Comparison of ENCODE assay signal across 8 cellular contexts in the genomic region with DNA sequence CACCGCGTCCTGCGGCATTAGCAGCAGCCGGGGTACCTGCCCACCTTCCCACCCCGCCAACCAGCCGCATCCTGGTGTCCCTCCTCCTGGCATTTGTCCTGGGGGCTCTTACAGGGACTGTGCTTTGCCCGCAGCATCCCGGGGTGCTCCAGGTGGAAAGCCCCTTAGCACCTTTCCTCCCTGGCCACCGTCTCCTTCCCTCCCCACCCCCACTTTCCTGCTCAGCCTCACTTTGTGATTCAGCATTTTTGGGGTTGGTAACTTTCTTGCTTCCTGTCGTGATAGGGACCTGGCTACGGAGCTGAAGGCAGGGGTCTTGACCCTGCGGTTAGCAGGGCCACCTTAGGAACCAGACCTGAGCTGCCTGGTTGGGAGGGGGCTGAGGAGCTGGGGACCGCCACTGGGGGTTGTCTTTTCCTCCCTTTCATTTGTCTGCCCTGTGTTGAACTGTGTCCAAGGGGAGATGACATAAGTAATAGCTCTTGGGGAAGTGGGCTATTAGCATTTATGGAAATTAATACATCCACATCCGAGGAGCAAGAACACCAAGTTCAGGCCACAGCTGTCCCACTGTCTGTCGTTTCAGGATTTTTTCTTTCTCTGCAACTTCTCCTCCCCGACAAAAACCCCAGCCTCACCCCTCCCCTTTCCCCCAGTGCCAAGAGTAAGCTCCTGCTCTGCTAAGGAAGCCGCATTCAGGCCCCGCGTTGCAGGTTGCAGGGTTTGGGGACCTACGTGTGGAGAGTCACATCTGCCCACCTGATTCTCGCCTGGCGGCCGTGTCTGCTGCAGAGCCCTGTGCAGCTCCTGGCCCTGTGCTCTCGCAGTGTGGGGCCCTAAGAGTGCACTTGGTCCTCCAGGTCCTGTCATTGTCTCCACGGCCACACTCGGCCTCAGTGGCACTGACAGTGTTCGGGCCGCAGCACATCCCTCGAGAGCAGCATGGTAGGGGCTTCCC. TPM values are rescaled to one million over a fixed set of nuclear protein-coding genes. Genes with fewer than 3 reads are reported as not detected.
DNase-seq lines count a peak whose midpoint lies in the region; ATAC-seq lines count a peak whose summit lies in the region.

No MANE protein-coding gene starts in this region.

- intact Hi-C loops in cardiac septum (cut with DNase I), result no loop called here

- POLR2A ChIA-PET in activated CD8-positive, alpha-beta T cell treated with anti-CD3 and anti-CD28 coated beads, Interleukin-2, amount 10 ng/mL, durations not matched to agents 7 days and 5 days (lab: Charles Lee), result interaction anchor here (0.6 to 8.2 kb wide), 6 partner anchors 11 to 205 kb away, joined by 3 to 105 read pairs (median 4); no protein-coding TSS in a partner anchor

- peaks cover 36% of the 10 kb centered on the region for H3K4me1 Mint-ChIP-seq in activated CD8-positive, alpha-beta T cell treated with anti-CD3 and anti-CD28 coated beads, Interleukin-2, amount 10 ng/mL, durations not matched to agents 7 days and 5 days (ENCODE audit: low read depth)

- H3K9me3 Mint-ChIP-seq in activated CD8-positive, alpha-beta T cell treated with anti-CD3 and anti-CD28 coated beads, Interleukin-2, amount 10 ng/mL, durations not matched to agents 7 days and 5 days (ENCODE audit: insufficient read depth), result no peaks in the 10 kb centered on the region

- H3K4me3 Mint-ChIP-seq in activated CD8-positive, alpha-beta T cell treated with anti-CD3 and anti-CD28 coated beads, Interleukin-2, amount 10 ng/mL, durations not matched to agents 7 days and 5 days, result peak overlapping the region; percentile 96

- H3K27me3 Mint-ChIP-seq in activated CD8-positive, alpha-beta T cell treated with anti-CD3 and anti-CD28 coated beads, Interleukin-2, amount 10 ng/mL, durations not matched to agents 7 days and 5 days (ENCODE audit: low read depth), result no peaks in the 10 kb centered on the region

- ATAC-seq in activated CD8-positive, alpha-beta T cell treated with anti-CD3 and anti-CD28 coated beads, Interleukin-2, amount 10 ng/mL, durations not matched to agents 7 days and 5 days, result no peak
- ATAC-seq in HG03039 (IDR thresholded peaks at IDR 0.05; ENCODE audit: unreplicated experiment) (no peak), GM21528 (IDR thresholded peaks at IDR 0.05; ENCODE audit: low FRiP score, unreplicated experiment) (no peak)

- H3K27ac Mint-ChIP-seq in activated CD8-positive, alpha-beta T cell treated with anti-CD3 and anti-CD28 coated beads, Interleukin-2, amount 10 ng/mL, durations not matched to agents 7 days and 5 days, result peak overlapping the region; percentile 96

- peak; percentile 22 to 24 for DNase-seq in activated CD4-positive, alpha-beta T cell treated with anti-CD3 and anti-CD28 coated beads for 4 hours
- DNase-seq in activated CD4-positive, alpha-beta T cell treated with anti-CD3 and anti-CD28 coated beads, Interleukin-2, amount 50 U/mL, for 4 hours, result no peak
- DNase-seq in activated CD8-positive, alpha-beta T cell treated with anti-CD3 and anti-CD28 coated beads, Interleukin-2, amount 10 ng/mL, durations not matched to agents 7 days and 5 days, result peak; percentile 48
- DNase-seq in cardiac septum (ENCODE audit: low spot score), result peak; percentile 75
- peak; percentile 39 to 51 for DNase-seq in stimulated activated CD4-positive, alpha-beta T cell treated with anti-CD3 and anti-CD28 coated beads, Interleukin-2, amount 100 ng/mL, for 24 hours
- no peak for DNase-seq in effector CD4-positive, alpha-beta T cell

- H3K36me3 Mint-ChIP-seq in activated CD8-positive, alpha-beta T cell treated with anti-CD3 and anti-CD28 coated beads, Interleukin-2, amount 10 ng/mL, durations not matched to agents 7 days and 5 days (ENCODE audit: low read depth), result peaks cover 16% of the 10 kb centered on the region

- CTCF ChIA-PET in activated CD8-positive, alpha-beta T cell treated with anti-CD3 and anti-CD28 coated beads, Interleukin-2, amount 10 ng/mL, durations not matched to agents 7 days and 5 days (lab: Charles Lee), result interaction anchor here (0.8 to 3.4 kb wide), 5 partner anchors 33 to 49 kb away, joined by 4 to 21 read pairs (median 7); no protein-coding TSS in a partner anchor

RNA-seq across cellular contexts. Expression of a gene that starts 1.6 kb away (rescaled TPM):
- 10 to 100 TPM; 15.6 to 17.2 TPM for total RNA-seq in activated CD8-positive, alpha-beta T cell treated with anti-CD3 and anti-CD28 coated beads, Interleukin-2, amount 10 ng/mL, durations not matched to agents 7 days and 5 days
- total RNA-seq in cardiac septum, result 6.6 TPM

RNA-seq across cellular contexts. Expression of a gene that starts 51.9 kb away (rescaled TPM):
- 100 to 1,000 TPM; 343 to 360 TPM for total RNA-seq in activated CD8-positive, alpha-beta T cell treated with anti-CD3 and anti-CD28 coated beads, Interleukin-2, amount 10 ng/mL, durations not matched to agents 7 days and 5 days
- total RNA-seq in cardiac septum, result 19.3 TPM

Comparison
In these comparisons a context has a peak if more than half of its experiments do, and no peak if none do; other contexts are left out.
1. DNase-seq: peak in activated CD4-positive, alpha-beta T cell treated with anti-CD3 and anti-CD28 coated beads for 4 hours (2 of 2), activated CD8-positive, alpha-beta T cell treated with anti-CD3 and anti-CD28 coated beads, Interleukin-2, amount 10 ng/mL, durations not matched to agents 7 days and 5 days (single experiment), cardiac septum (single experiment) and stimulated activated CD4-positive, alpha-beta T cell treated with anti-CD3 and anti-CD28 coated beads, Interleukin-2, amount 100 ng/mL, for 24 hours (2 of 2); none in activated CD4-positive, alpha-beta T cell treated with anti-CD3 and anti-CD28 coated beads, Interleukin-2, amount 50 U/mL, for 4 hours (0 of 2) and effector CD4-positive, alpha-beta T cell (single experiment).
2. RNA of a gene that starts 51.9 kb away (total RNA-seq): 343 to 360 TPM in activated CD8-positive, alpha-beta T cell treated with anti-CD3 and anti-CD28 coated beads, Interleukin-2, amount 10 ng/mL, durations not matched to agents 7 days and 5 days; 19.3 TPM in cardiac septum (single experiment); every median in the first group is over 10 times any median in the second.